24 cellular contexts compared by ENCODE assay signal in genomic region chr4:96652821-96653220, GRCh38.
"Had no signal": no experiment of that assay in that cellular context is flagged by ENCODE, and none has a peak within 500 bp of the region (broad histone marks: within the 10 kb centered on the region; RNA-seq: fewer than 3 reads in every experiment).

No MANE protein-coding gene starts in this region.

- DNase-seq: dermis blood vessel endothelial cell; dorsolateral prefrontal cortex; effector CD4-positive, alpha-beta T cell; effector memory CD4-positive, alpha-beta T cell; heart left ventricle; hypothalamus; immature natural killer cell; islet precursor cell; kidney; kidney glomerular epithelial cell; left colon; left ventricle myocardium superior; lower lobe of right lung; mesendoderm; midbrain had no signal

- H3K27ac ChIP-seq: coronary artery, dorsolateral prefrontal cortex, esophagus muscularis mucosa, foreskin keratinocyte, gastroesophageal sphincter, heart left ventricle, hepatocyte, lower lobe of right lung had no signal

- H3K27me3 ChIP-seq: dorsolateral prefrontal cortex, esophagus muscularis mucosa, foreskin keratinocyte, gastroesophageal sphincter, heart left ventricle, hepatocyte had no signal

- H3K27ac Mint-ChIP-seq: immature natural killer cell had no signal

- H3K4me3 ChIP-seq: coronary artery, dorsolateral prefrontal cortex, esophagus muscularis mucosa, gastroesophageal sphincter, heart left ventricle, hepatocyte, lower lobe of right lung had no signal

- H3K4me3 Mint-ChIP-seq: immature natural killer cell had no signal

- H3K36me3 Mint-ChIP-seq: immature natural killer cell had no signal

- H3K4me2 ChIP-seq: hepatocyte had no signal

- H3K36me3 ChIP-seq: esophagus muscularis mucosa, gastroesophageal sphincter, heart left ventricle, lower lobe of right lung had no signal

- H3K9me3 ChIP-seq: esophagus muscularis mucosa, gastroesophageal sphincter, lower lobe of right lung had no signal

- H3K4me1 Mint-ChIP-seq: immature natural killer cell had no signal

- ATAC-seq: foreskin keratinocyte, gastroesophageal sphincter, heart left ventricle, left colon, left lobe of liver, left ventricle myocardium superior had no signal

- H3K4me1 ChIP-seq: esophagus muscularis mucosa, foreskin keratinocyte, gastroesophageal sphincter, heart left ventricle, lower lobe of right lung had no signal

- FAIRE-seq: colon, endothelial cell of umbilical vein, frontal cortex, kidney had no signal

- H2AFZ ChIP-seq: hepatocyte had no signal
